Comparison of ENCODE assay signal across 17 cellular contexts in genomic region chr2:28401-28975, GRCh38. TPM values are rescaled to one million over a fixed set of nuclear protein-coding genes. Genes with fewer than 3 reads are reported as not detected.
DNase-seq lines count a peak whose midpoint lies in the region; ATAC-seq and TF ChIP-seq lines count a peak whose summit lies in the region.
"Had no signal": no experiment of that assay in that cellular context is flagged by ENCODE, and none has a peak within 500 bp of the region (broad histone marks: within the 10 kb centered on the region; RNA-seq: fewer than 3 reads in every experiment).

No MANE protein-coding gene starts in this region.

- peaks cover 52% of the 10 kb centered on the region for H3K4me1 Mint-ChIP-seq in activated CD4-positive, alpha-beta T cell treated with anti-CD3 and anti-CD28 coated beads, Interleukin-2, amount 10 ng/mL, durations not matched to agents 24 days and 14 days
- peaks cover 8% of the 10 kb centered on the region for H3K4me1 Mint-ChIP-seq in stimulated activated memory B cell treated with anti-CD40 and anti-IgM and Interleukin-4, amounts not matched to agents 10 μg/mL and 1 μg/mL and 100 μg/mL, for 72 hours

- H3K4me2 ChIP-seq in BLaER1 treated with 17β-estradiol and CSF1 and Interleukin-3, amounts not matched to agents 10 nM and 100 nM: peak overlapping the region; percentile 36 to 90 (median 71)

- peak overlapping the region; percentile 8 for H3K4me3 Mint-ChIP-seq in activated CD4-positive, alpha-beta T cell treated with anti-CD3 and anti-CD28 coated beads, Interleukin-2, amount 10 ng/mL, durations not matched to agents 24 days and 14 days
- no peak overlapping the region for H3K4me3 Mint-ChIP-seq in stimulated activated memory B cell treated with anti-CD40 and anti-IgM and Interleukin-4, amounts not matched to agents 10 μg/mL and 1 μg/mL and 100 μg/mL, for 72 hours

- no peaks in the 10 kb centered on the region for H4K20me1 ChIP-seq in BLaER1 treated with 17β-estradiol and CSF1 and Interleukin-3, amounts not matched to agents 10 nM and 100 nM

- no peaks in the 10 kb centered on the region for H3K27me3 Mint-ChIP-seq in activated CD4-positive, alpha-beta T cell treated with anti-CD3 and anti-CD28 coated beads, Interleukin-2, amount 10 ng/mL, durations not matched to agents 24 days and 14 days
- H3K27me3 Mint-ChIP-seq in stimulated activated memory B cell treated with anti-CD40 and anti-IgM and Interleukin-4, amounts not matched to agents 10 μg/mL and 1 μg/mL and 100 μg/mL, for 72 hours: peaks cover 47% of the 10 kb centered on the region

- TF ChIP-seq POLR2A in NB4 (IDR thresholded peaks at IDR 0.05; ENCODE audit: extremely low read depth, insufficient read length) (no peak), esophagus squamous epithelium (IDR thresholded peaks at IDR 0.05) (no peak)

- peaks cover 0 to 18% (median 0%) of the 10 kb centered on the region in 11 experiments; a peak in 3 of 22 replicates for H3K9me3 ChIP-seq in BLaER1 treated with 17β-estradiol and CSF1 and Interleukin-3, amounts not matched to agents 10 nM and 100 nM (replicated peaks in 1 of 11)
- H3K9me3 ChIP-seq in esophagus squamous epithelium: no peaks in the 10 kb centered on the region
- H3K9me3 ChIP-seq: BE2C had no signal

- peak overlapping the region in 4 of 11 experiments; percentile 2 to 44 (median 26); a peak in 5 of 22 replicates for H3K27ac ChIP-seq in BLaER1 treated with 17β-estradiol and CSF1 and Interleukin-3, amounts not matched to agents 10 nM and 100 nM
- peak overlapping the region in 3 of 4 donors; percentile 15 to 31 (median 15) for H3K27ac ChIP-seq in esophagus squamous epithelium

- H3K36me3 ChIP-seq in BLaER1 treated with 17β-estradiol and CSF1 and Interleukin-3, amounts not matched to agents 10 nM and 100 nM: no peaks in the 10 kb centered on the region
- no peaks in the 10 kb centered on the region for H3K36me3 ChIP-seq in esophagus squamous epithelium
- H3K36me3 ChIP-seq: BE2C had no signal

- intact Hi-C loops in activated CD4-positive, alpha-beta T cell treated with anti-CD3 and anti-CD28 coated beads, Interleukin-2, amount 10 ng/mL, durations not matched to agents 24 days and 14 days (cut with micrococcal nuclease): no loop called here
- intact Hi-C loops in esophagus squamous epithelium (cut with DNase I): no loop called here

- TF ChIP-seq CTCF in NB4 (IDR thresholded peaks at IDR 0.05; ENCODE audit: low read depth, low read length) (no peak), esophagus squamous epithelium (IDR thresholded peaks at IDR 0.05) (no peak)

- no peak for DNase-seq in activated CD4-positive, alpha-beta T cell treated with anti-CD3 and anti-CD28 coated beads, Interleukin-2, amount 10 ng/mL, durations not matched to agents 24 days and 14 days
- DNase-seq in activated CD4-positive, alpha-beta T cell treated with anti-CD3 and anti-CD28 coated beads for 1 hour: no peak
- DNase-seq in NB4 (ENCODE audit: low read depth): peak; percentile 10
- no peak for DNase-seq in esophagus squamous epithelium (lab: John Stamatoyannopoulos, UW)
- no peak for DNase-seq in G401 (ENCODE audit: low spot score)
- DNase-seq in activated T-cell treated with anti-CD3 and anti-CD28 coated beads, Interleukin-2, amount 50 U/mL, for 1 hour: no peak
- DNase-seq: 8988T, BE2C, DMS 273 treated with DMSO at 0.1 percent for 48 hours, Karpas-422, MM.1S, NCI-H1105 treated with DMSO at 0.1 percent for 48 hours, NCI-H187, NCI-H69, SHP77 had no signal

- H3K4me3 ChIP-seq in BLaER1 treated with 17β-estradiol and CSF1 and Interleukin-3, amounts not matched to agents 10 nM and 100 nM: peak overlapping the region in 2 of 10 experiments; percentile 14 to 20; a peak in 2 of 20 replicates
- no peak overlapping the region for H3K4me3 ChIP-seq in NB4 (ENCODE audit: low read depth, low read length)
- no peak overlapping the region for H3K4me3 ChIP-seq in esophagus squamous epithelium

- peaks cover 6 to 68% (median 57%) of the 10 kb centered on the region in 10 experiments for H3K4me1 ChIP-seq in BLaER1 treated with 17β-estradiol and CSF1 and Interleukin-3, amounts not matched to agents 10 nM and 100 nM
- peaks cover 20 to 92% (median 39%) of the 10 kb centered on the region in 3 donors for H3K4me1 ChIP-seq in esophagus squamous epithelium
- H3K4me1 ChIP-seq: BE2C had no signal

- peak overlapping the region in 2 of 11 experiments; percentile 7 to 9; a peak in 2 of 22 replicates for H3K9ac ChIP-seq in BLaER1 treated with 17β-estradiol and CSF1 and Interleukin-3, amounts not matched to agents 10 nM and 100 nM

- H3K27ac Mint-ChIP-seq in activated CD4-positive, alpha-beta T cell treated with anti-CD3 and anti-CD28 coated beads, Interleukin-2, amount 10 ng/mL, durations not matched to agents 24 days and 14 days: peak overlapping the region; percentile 1
- H3K27ac Mint-ChIP-seq in stimulated activated memory B cell treated with anti-CD40 and anti-IgM and Interleukin-4, amounts not matched to agents 10 μg/mL and 1 μg/mL and 100 μg/mL, for 72 hours: no peak overlapping the region

- H3K36me3 Mint-ChIP-seq in activated CD4-positive, alpha-beta T cell treated with anti-CD3 and anti-CD28 coated beads, Interleukin-2, amount 10 ng/mL, durations not matched to agents 24 days and 14 days (ENCODE audit: low read depth): no peaks in the 10 kb centered on the region
- no peaks in the 10 kb centered on the region for H3K36me3 Mint-ChIP-seq in stimulated activated memory B cell treated with anti-CD40 and anti-IgM and Interleukin-4, amounts not matched to agents 10 μg/mL and 1 μg/mL and 100 μg/mL, for 72 hours

- 33 to 38% methylated on average over 5 of the region's 5 CpGs for WGBS in esophagus squamous epithelium, 2 donors

- ATAC-seq in stimulated activated memory B cell treated with anti-CD40 and anti-IgM and Interleukin-4, amounts not matched to agents 10 μg/mL and 1 μg/mL and 100 μg/mL, for 72 hours: no peak

- in situ Hi-C loops in G401 (cut with HindIII; ENCODE audit: low sequenced_read_pairs): no loop called here

- H3K27me3 ChIP-seq in BLaER1 treated with 17β-estradiol and CSF1 and Interleukin-3, amounts not matched to agents 10 nM and 100 nM: no peaks in the 10 kb centered on the region
- H3K27me3 ChIP-seq in esophagus squamous epithelium: no peaks in the 10 kb centered on the region
- H3K27me3 ChIP-seq: BE2C had no signal

- peaks cover 11% of the 10 kb centered on the region for H3K9me3 Mint-ChIP-seq in activated CD4-positive, alpha-beta T cell treated with anti-CD3 and anti-CD28 coated beads, Interleukin-2, amount 10 ng/mL, durations not matched to agents 24 days and 14 days
- H3K9me3 Mint-ChIP-seq in stimulated activated memory B cell treated with anti-CD40 and anti-IgM and Interleukin-4, amounts not matched to agents 10 μg/mL and 1 μg/mL and 100 μg/mL, for 72 hours: no peaks in the 10 kb centered on the region

RNA-seq across cellular contexts. Expression of gene FAM110C, which starts 17.8 kb away (rescaled TPM):
- 0.33 and 0.47 TPM in 2 replicates for total RNA-seq in activated CD4-positive, alpha-beta T cell treated with anti-CD3 and anti-CD28 coated beads, Interleukin-2, amount 10 ng/mL, durations not matched to agents 24 days and 14 days
- 10 to 100 TPM; 41.7 to 68.0 (median 53.7) TPM for total RNA-seq in esophagus squamous epithelium
- total RNA-seq in G401 (2014; rRNA removed; shearing (Covaris generic)): not detected in 2 replicates

Comparison
In these comparisons a context has a peak if more than half of its experiments do, and no peak if none do; other contexts are left out.
1. RNA of gene FAM110C, which starts 17.8 kb away (total RNA-seq): 41.7 to 68.0 TPM in esophagus squamous epithelium; 0.33 to 0.47 TPM in activated CD4-positive, alpha-beta T cell treated with anti-CD3 and anti-CD28 coated beads, Interleukin-2, amount 10 ng/mL, durations not matched to agents 24 days and 14 days and not detected in G401; every median in the first group is over 10 times any median in the second.